Comparison of ENCODE assay signal across 8 cellular contexts in the genomic region with DNA sequence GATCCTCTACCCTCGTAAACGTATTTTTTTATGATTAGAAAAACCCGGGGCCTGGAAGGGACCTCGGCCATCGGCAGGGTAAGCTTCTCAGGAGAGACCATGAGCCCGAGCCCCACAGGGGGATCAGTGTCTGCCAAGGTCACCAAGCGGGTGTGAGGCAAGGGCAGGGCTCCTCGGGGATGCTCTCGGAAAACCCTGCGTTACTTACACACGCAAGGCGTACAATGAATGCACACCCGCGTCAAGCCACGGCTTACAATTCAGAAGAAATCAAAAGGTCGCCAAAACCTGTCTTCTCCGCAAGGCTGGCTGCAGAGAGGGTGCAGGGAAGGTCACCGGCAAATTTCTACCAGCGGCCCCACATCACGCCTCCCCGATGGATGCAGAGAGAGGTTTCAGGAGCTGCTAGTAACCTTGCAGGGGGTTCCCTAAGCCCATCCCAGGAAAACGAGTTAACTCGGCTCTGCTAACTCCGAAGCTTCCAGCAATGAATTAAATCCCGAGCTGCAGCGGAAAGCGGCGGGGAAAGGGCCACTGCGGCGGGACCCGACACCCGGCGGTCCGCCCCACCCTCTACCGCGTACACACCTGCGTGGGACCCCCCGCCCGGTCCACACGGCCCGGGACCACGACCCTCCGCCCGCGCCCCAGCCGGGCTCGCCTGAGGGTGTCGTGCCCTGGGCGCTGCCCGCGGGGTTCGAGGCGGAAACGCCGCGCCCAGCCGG. TPM values are rescaled to one million over a fixed set of nuclear protein-coding genes. Genes with fewer than 3 reads are reported as not detected.
A peak's percentile ranks its signal among the peaks of the same experiment; 100 is the strongest.
DNase-seq lines count a peak whose midpoint lies in the region; ATAC-seq, FAIRE-seq and TF ChIP-seq lines count a peak whose summit lies in the region.

No MANE protein-coding gene starts in this region.

- POLR2A ChIA-PET in MCF 10A (lab: Yijun Ruan, JAX) (interaction anchor here (0.9 to 2.1 kb wide), 13 partner anchors 10 to 307 kb away, joined by 3 to 7 read pairs (median 5); a partner anchor contains a TSS), HepG2 (lab: Yijun Ruan, JAX) (no interaction called here)

- peak overlapping the region; percentile 94 for H3K4me3 Mint-ChIP-seq in CD4-positive, CD25-positive, alpha-beta regulatory T cell
- peak overlapping the region; percentile 90 for H3K4me3 Mint-ChIP-seq in MCF 10A (ENCODE audit: unreplicated experiment)

- BruUV-seq in MCF 10A (replicated peaks; lab: Mats Ljungman, UMichigan) (no TSS peak), HepG2 (replicated peaks; lab: Mats Ljungman, UMichigan) (no TSS peak)

- peak overlapping the region; percentile 34 for H3K9ac ChIP-seq in HepG2 (ENCODE audit: insufficient read depth, low read depth, low read length)

- no peak for TF ChIP-seq RAD21 in HepG2 (CRISPR knock-in tag; IDR thresholded peaks at IDR 0.05)

- TF ChIP-seq EP300 in HepG2 (IDR thresholded peaks at IDR 0.05; ENCODE audit: low read depth in 2 of 2, low read length in 2 of 2) (no peak), HepG2 (CRISPR knock-in tag; IDR thresholded peaks at IDR 0.05; ENCODE audit: borderline replicate concordance) (no peak)

- no peaks in the 10 kb centered on the region for H4K20me1 ChIP-seq in HepG2 (ENCODE audit: insufficient read depth, low read length)

- peak; percentile 5 to 66 (median 42) for DNase-seq in CD4-positive, CD25-positive, alpha-beta regulatory T cell
- DNase-seq in HAP-1 (ENCODE audit: low spot score in 2 of 2) (peak; percentile 31 to 57), T-helper 22 cell (ENCODE audit: low read depth) (peak; percentile 12), MCF 10A (ENCODE audit: unreplicated experiment) (no peak), HepG2 (ENCODE audit: low spot score) (no peak)
- peak in 2 of 3 experiments; percentile 10 to 26 for DNase-seq in stimulated activated CD4-positive, alpha-beta T cell treated with anti-CD3 and anti-CD28 coated beads, TNF-alpha, amount 100 ng/mL, for 4 hours (ENCODE audit: low read depth in 3 of 3)

- WGBS in HepG2 (ENCODE audit: low lambda C conversion rate) = 3% methylated on average over 28 of the region's 57 CpGs

- peak overlapping the region; percentile 89 for H3K4me2 ChIP-seq in HepG2 (ENCODE audit: low read depth, low read length)

- H3K27me3 ChIP-seq in CD4-positive, CD25-positive, alpha-beta regulatory T cell (ENCODE audit: control insufficient read depth, insufficient read depth, low read length) = no peaks in the 10 kb centered on the region
- H3K27me3 ChIP-seq in HAP-1 (ENCODE audit: low read depth) = no peaks in the 10 kb centered on the region
- H3K27me3 ChIP-seq in HepG2 (ENCODE audit: control insufficient read depth in 1 of 2, insufficient read depth in 2 of 2, low read length in 2 of 2) = peaks cover 4 to 31% of the 10 kb centered on the region in 2 experiments

- H3K36me3 Mint-ChIP-seq in CD4-positive, CD25-positive, alpha-beta regulatory T cell = peaks cover 8% of the 10 kb centered on the region
- no peaks in the 10 kb centered on the region for H3K36me3 Mint-ChIP-seq in MCF 10A (ENCODE audit: insufficient read depth, unreplicated experiment)

- no peak for FAIRE-seq in HepG2 (lab: Jason Lieb, UNC)

- peak in 1 of 2 donors; percentile 15 for ATAC-seq in CD4-positive, CD25-positive, alpha-beta regulatory T cell (ENCODE audit: low read depth in 2 of 2)
- ATAC-seq in HepG2 (peak; percentile 6), HG02642 (IDR thresholded peaks at IDR 0.05; ENCODE audit: poor library complexity, unreplicated experiment) (no peak), HG03354 (IDR thresholded peaks at IDR 0.05; ENCODE audit: poor library complexity, severe bottlenecking, unreplicated experiment) (no peak)

- peak overlapping the region; percentile 83 for H3K27ac ChIP-seq in CD4-positive, CD25-positive, alpha-beta regulatory T cell (ENCODE audit: insufficient read depth, low read length, poor library complexity, severe bottlenecking)
- no peak overlapping the region for H3K27ac ChIP-seq in HepG2 (ENCODE audit: extremely low read length, insufficient read depth, low read length)

- CTCF ChIA-PET in MCF 10A (lab: Yijun Ruan, JAX) = interaction anchor here (0.7 to 5.6 kb wide), 24 partner anchors 9 to 223 kb away, joined by 3 to 65 read pairs (median 4); no protein-coding TSS in a partner anchor
- CTCF ChIA-PET in HepG2 (lab: Yijun Ruan, JAX; ENCODE audit: low intra/inter-chr PET ratio, low total read pairs) = interaction anchor here (1.4 to 1.7 kb wide), 2 partner anchors 61 to 159 kb away, joined by 3 to 9 read pairs; no protein-coding TSS in a partner anchor

- no peaks in the 10 kb centered on the region for H3K79me2 ChIP-seq in HepG2 (ENCODE audit: insufficient read depth, low read length)

- H3K4me3 ChIP-seq in CD4-positive, CD25-positive, alpha-beta regulatory T cell (ENCODE audit: low read depth, low read length) = peak overlapping the region; percentile 80
- H3K4me3 ChIP-seq in HAP-1 = peak overlapping the region; percentile 55
- peak overlapping the region; percentile 58 to 80 (median 69) for H3K4me3 ChIP-seq in HepG2 (replicated peaks in 1 of 3; ENCODE audit: insufficient read depth in 1 of 3, low read depth in 2 of 3, low read length in 3 of 3)

- no peak for TF ChIP-seq POLR2A in HepG2 (IDR thresholded peaks at IDR 0.05; ENCODE audit: insufficient read depth in 1 of 2, low read depth in 2 of 2, low read length in 2 of 2)

- intact Hi-C loops in MCF 10A (cut with micrococcal nuclease) (loop anchor here (1.0 to 5.0 kb wide), 2 partner anchors 134 to 192 kb away; no protein-coding TSS in a partner anchor), HepG2 (cut with micrococcal nuclease; ENCODE audit: unreplicated experiment) (loop anchor here (2.0 kb wide), 1 partner anchor 135 kb away; no protein-coding TSS in a partner anchor)

- peaks cover 37% of the 10 kb centered on the region for H3K4me1 ChIP-seq in CD4-positive, CD25-positive, alpha-beta regulatory T cell (ENCODE audit: control insufficient read depth, insufficient read depth, low read length, poor library complexity, severe bottlenecking)
- H3K4me1 ChIP-seq in HAP-1 (peaks cover 12% of the 10 kb centered on the region), HepG2 (ENCODE audit: insufficient read depth, low read length) (peaks cover 25% of the 10 kb centered on the region)

- H2AFZ ChIP-seq in HepG2 (ENCODE audit: low read length) = peak overlapping the region; percentile 72

- H3K27me3 Mint-ChIP-seq in CD4-positive, CD25-positive, alpha-beta regulatory T cell = peaks cover 5% of the 10 kb centered on the region
- no peaks in the 10 kb centered on the region for H3K27me3 Mint-ChIP-seq in MCF 10A (ENCODE audit: insufficient read depth, unreplicated experiment)

- H3K9me3 Mint-ChIP-seq in CD4-positive, CD25-positive, alpha-beta regulatory T cell = peaks cover 0 to 3% (median 0%) of the 10 kb centered on the region in 7 donors
- H3K9me3 Mint-ChIP-seq in MCF 10A (ENCODE audit: unreplicated experiment) = no peaks in the 10 kb centered on the region

- in situ Hi-C loops in HAP-1 (cut with MboI; ENCODE audit: low sequenced_read_pairs) = no loop called here
- in situ Hi-C loops in HepG2 (cut with HindIII; ENCODE audit: extremely low pct_ligation_motif_present, low pct_unique_long_range_greater_than_20kb) = no loop called here

- H3K9me3 ChIP-seq in CD4-positive, CD25-positive, alpha-beta regulatory T cell (ENCODE audit: control insufficient read depth in 2 of 2, low read length in 2 of 2) = no peaks in the 10 kb centered on the region
- H3K9me3 ChIP-seq in HAP-1 = peaks cover 2% of the 10 kb centered on the region; the same call in 1 of the 2 replicates
- no peaks in the 10 kb centered on the region for H3K9me3 ChIP-seq in HepG2 (ENCODE audit: low read length)

- TF ChIP-seq CTCF in MCF 10A (IDR thresholded peaks at IDR 0.05; ENCODE audit: unreplicated experiment) = no peak
- TF ChIP-seq CTCF in HepG2 (CRISPR knock-in tag; IDR thresholded peaks at IDR 0.05) = no peak

- H3K4me1 Mint-ChIP-seq in CD4-positive, CD25-positive, alpha-beta regulatory T cell = peaks cover 21 to 71% (median 54%) of the 10 kb centered on the region in 4 donors
- peaks cover 28% of the 10 kb centered on the region for H3K4me1 Mint-ChIP-seq in MCF 10A (ENCODE audit: insufficient read depth, unreplicated experiment)

- peak overlapping the region; percentile 88 to 96 (median 88) for H3K27ac Mint-ChIP-seq in CD4-positive, CD25-positive, alpha-beta regulatory T cell
- H3K27ac Mint-ChIP-seq in MCF 10A (ENCODE audit: low read depth, unreplicated experiment) = no peak overlapping the region

- H3K36me3 ChIP-seq in CD4-positive, CD25-positive, alpha-beta regulatory T cell (ENCODE audit: control insufficient read depth, insufficient read depth, low read length) = peaks cover 3% of the 10 kb centered on the region
- H3K36me3 ChIP-seq in HAP-1 (replicated peaks) = no peaks in the 10 kb centered on the region
- H3K36me3 ChIP-seq in HepG2 (replicated peaks in 1 of 2; ENCODE audit: control insufficient read depth in 1 of 2, insufficient read depth in 2 of 2, low read length in 2 of 2) = no peaks in the 10 kb centered on the region

TF ChIP-seq in HepG2, 621 proteins besides CTCF, POLR2A, EP300 and RAD21 (continues in another document):
- 0 out of 2 replicates have a peak, but pooled peaks have one; percentile 37 for TF ChIP-seq HDAC2 (CRISPR knock-in tag; IDR thresholded peaks at IDR 0.05)

RNA-seq across cellular contexts. Expression of a gene that starts 0.6 kb away (rescaled TPM):
- total RNA-seq in CD4-positive, CD25-positive, alpha-beta regulatory T cell = 25.8 TPM
- 10 to 100 TPM; 11.3 to 15.1 (median 13.5) TPM for polyA plus RNA-seq in CD4-positive, CD25-positive, alpha-beta regulatory T cell
- total RNA-seq in MCF 10A (2022) (1.2 and 2.3 TPM in 2 replicates), HepG2 (2016; rRNA removed; fragmentation: Illumina TruSeq; extraction: Trizol) (1.3 TPM in 2 replicates)
- total RNA-seq in HepG2 (2016; cell fraction: cytosol; rRNA removed; fragmentation: Illumina TruSeq; extraction: Trizol; ENCODE audit: low read depth) = 1.4 and 2.7 TPM in 2 replicates
- total RNA-seq in HepG2 (2016; cell fraction: insoluble cytoplasmic fraction; rRNA removed; fragmentation: Illumina TruSeq; extraction: Trizol) = 1.3 and 1.4 TPM in 2 replicates
- total RNA-seq in HepG2 (2016; cell fraction: membrane; rRNA removed; fragmentation: Illumina TruSeq; extraction: Trizol) = 3.0 and 3.4 TPM in 2 replicates
- 1.9 and 2.0 TPM in 2 replicates for total RNA-seq in HepG2 (2016; cell fraction: nucleus; rRNA removed; fragmentation: Illumina TruSeq; extraction: Trizol)
- 2.0 and 2.1 TPM in 2 replicates for polyA plus RNA-seq in HepG2 (2011; rRNA removed)
- polyA plus RNA-seq in HepG2 (2011; cell fraction: cytosol; rRNA removed) = 0.91 and 1.9 TPM in 2 replicates
- polyA plus RNA-seq in HepG2 (2011; cell fraction: nucleus; rRNA removed) = 1.2 and 1.9 TPM in 2 replicates
- 1.2 and 1.4 TPM in 2 replicates for polyA plus RNA-seq in HepG2 (2012)
- polyA plus RNA-seq in HepG2 (2016; cell fraction: cytosol; fragmentation: Illumina TruSeq; extraction: Trizol; ENCODE audit: low read depth) = 2.0 and 2.2 TPM in 2 replicates
- 1.2 and 1.5 TPM in 2 replicates for polyA plus RNA-seq in HepG2 (2016; cell fraction: insoluble cytoplasmic fraction; fragmentation: Illumina TruSeq; extraction: Trizol; ENCODE audit: low read depth)
- polyA plus RNA-seq in HepG2 (2016; cell fraction: membrane; fragmentation: Illumina TruSeq; extraction: Trizol; ENCODE audit: low read depth) = 1.9 and 2.8 TPM in 2 replicates
- 2.6 and 2.7 TPM in 2 replicates for polyA plus RNA-seq in HepG2 (2016; cell fraction: nucleus; fragmentation: Illumina TruSeq; extraction: Trizol; ENCODE audit: insufficient read depth, low read depth)
- 1.2 and 2.0 TPM in 2 replicates for polyA minus RNA-seq in HepG2 (2011; rRNA and poly(A)+ RNA removed; ENCODE audit: low replicate concordance)
- polyA minus RNA-seq in HepG2 (2011; cell fraction: cytosol; rRNA and poly(A)+ RNA removed) = 0.97 and 1.6 TPM in 2 replicates
- polyA minus RNA-seq in HepG2 (2011; cell fraction: nucleus; rRNA and poly(A)+ RNA removed) = 5.7 and 6.5 TPM in 2 replicates

Comparison
In these comparisons a context has a peak if more than half of its experiments do, and no peak if none do; other contexts are left out.
1. DNase-seq: peak in CD4-positive, CD25-positive, alpha-beta regulatory T cell (3 of 3), HAP-1 (2 of 2), T-helper 22 cell (single experiment) and stimulated activated CD4-positive, alpha-beta T cell treated with anti-CD3 and anti-CD28 coated beads, TNF-alpha, amount 100 ng/mL, for 4 hours (2 of 3); none in MCF 10A (single experiment) and HepG2 (single experiment).
2. Peak in every context shown above with its lines, with median percentiles within 50 percentile points of each other: H3K4me3 ChIP-seq.